In the genomic region with DNA sequence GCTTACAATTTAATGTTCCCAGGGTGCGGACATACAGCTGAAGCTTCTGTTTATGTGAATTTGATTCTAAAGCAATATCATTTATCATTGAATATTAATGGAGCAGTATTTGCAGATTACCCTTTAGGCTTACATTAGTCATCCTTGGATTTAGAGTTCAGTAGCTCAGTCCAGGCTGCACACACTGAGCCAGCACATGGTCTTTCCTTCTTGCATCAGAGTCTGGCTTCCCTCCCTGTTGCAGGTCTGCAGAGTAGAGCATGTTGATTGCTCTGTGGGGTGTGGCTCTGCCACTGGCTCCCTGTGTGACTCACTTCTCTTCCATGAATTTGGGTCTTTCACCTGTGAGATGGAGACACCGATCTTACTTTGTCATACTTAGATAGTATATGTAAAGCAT, we compare ENCODE assay signal across 1 cellular context.
TF ChIP-seq lines count a peak whose summit lies in the region.

No MANE protein-coding gene starts in this region.

TF ChIP-seq in HCT116, 20 proteins besides CTCF, POLR2A, EP300 and RAD21:
- TF ChIP-seq, protein P1, sequence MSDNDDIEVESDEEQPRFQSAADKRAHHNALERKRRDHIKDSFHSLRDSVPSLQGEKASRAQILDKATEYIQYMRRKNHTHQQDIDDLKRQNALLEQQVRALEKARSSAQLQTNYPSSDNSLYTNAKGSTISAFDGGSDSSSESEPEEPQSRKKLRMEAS (IDR thresholded peaks at IDR 0.05): peak; percentile 54
- TF ChIP-seq FOSL1 (IDR thresholded peaks at IDR 0.05; ENCODE audit: low read depth) (0 out of 2 replicates have a peak, but pooled peaks have one; percentile 9), EZH2phosphoT487 (IDR thresholded peaks at IDR 0.05; ENCODE audit: borderline replicate concordance) (no peak)
